9 cellular contexts compared by ENCODE assay signal in the genomic region with DNA sequence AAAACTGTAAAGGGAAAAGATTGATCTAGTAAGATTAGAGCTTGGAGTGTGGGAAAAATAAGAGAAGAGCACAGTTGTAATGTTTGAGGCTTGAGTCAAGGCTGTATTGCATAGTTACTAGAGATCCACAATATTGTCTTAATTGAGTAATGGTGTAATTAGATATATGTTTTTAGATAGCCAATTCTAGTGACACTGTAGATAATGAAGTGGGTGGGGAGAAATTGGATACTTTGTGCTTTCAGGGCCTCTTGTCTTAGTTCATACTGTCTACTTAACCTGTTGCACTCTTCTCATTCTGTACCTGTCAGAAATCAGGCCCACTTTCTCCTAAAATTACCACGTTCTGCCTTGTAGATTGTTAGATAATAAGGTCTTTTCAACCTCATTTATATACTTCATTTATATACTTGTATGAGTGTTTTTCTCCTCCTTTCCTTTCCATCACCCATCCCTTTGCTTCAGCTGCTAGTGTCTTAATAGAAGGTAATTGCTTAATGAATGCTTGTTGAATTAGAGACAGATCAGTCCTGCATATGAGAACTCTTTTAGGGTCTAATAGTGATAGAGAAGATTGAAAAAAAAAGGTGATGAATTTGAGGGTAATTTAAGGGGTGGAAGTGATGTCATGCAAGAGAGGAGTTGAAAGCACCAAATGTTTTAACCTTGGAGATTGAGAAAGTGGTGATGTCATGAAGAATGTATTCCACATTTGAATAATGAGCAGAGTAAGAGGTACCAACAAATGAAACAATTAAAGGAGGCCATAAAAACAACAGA. TPM values are rescaled to one million over a fixed set of nuclear protein-coding genes. Genes with fewer than 3 reads are reported as not detected.
DNase-seq lines count a peak whose midpoint lies in the region; ATAC-seq, FAIRE-seq and TF ChIP-seq lines count a peak whose summit lies in the region.
"Had no signal": no experiment of that assay in that cellular context is flagged by ENCODE, and none has a peak within 500 bp of the region (broad histone marks: within the 10 kb centered on the region; RNA-seq: fewer than 3 reads in every experiment).

No MANE protein-coding gene starts in this region.

- peaks cover 11% of the 10 kb centered on the region for H3K79me2 ChIP-seq in GM12878 (ENCODE audit: control insufficient read depth, insufficient read depth, low read length)

- 100% methylated on average over 1 of the region's 1 CpG for WGBS in GM12878 (ENCODE audit: insufficient coverage, insufficient replicate concordance, low lambda C conversion rate, missing lambda C conversion rate)

- H3K36me3 ChIP-seq in GM12878 (ENCODE audit: control insufficient read depth in 2 of 2, insufficient read depth in 2 of 2, low read length in 1 of 2) = no peaks in the 10 kb centered on the region

- no peak overlapping the region for H3K4me3 Mint-ChIP-seq in memory B cell

- H3K4me1 Mint-ChIP-seq in memory B cell = peaks cover 22% of the 10 kb centered on the region

- TF ChIP-seq RAD21 in GM12878 (IDR thresholded peaks at IDR 0.05; ENCODE audit: insufficient read depth, low read depth, low read length) = no peak

- no peak overlapping the region for H3K4me2 ChIP-seq in GM12878 (ENCODE audit: control insufficient read depth, insufficient read depth)

- H2AFZ ChIP-seq in GM12878 (ENCODE audit: control insufficient read depth, low read depth, low read length) = no peak overlapping the region

- H3K9me3 ChIP-seq in GM12878 (replicated peaks; ENCODE audit: control insufficient read depth, insufficient read depth, low read length) = no peaks in the 10 kb centered on the region

- in situ Hi-C loops in GM12878 (cut with MboI) = no loop called here

- TF ChIP-seq CTCF in GM12878 (IDR thresholded peaks at IDR 0.05 in 2 of 3, conservative IDR thresholded peaks at IDR 0.05 in 1 of 3; ENCODE audit: control insufficient read depth in 2 of 3, extremely low read depth in 1 of 3, insufficient read depth in 1 of 3, low read depth in 3 of 3, low read length in 3 of 3) (no peak), D721Med (IDR thresholded peaks at IDR 0.05; ENCODE audit: insufficient read depth, missing control alignments) (no peak)

- RAD21 ChIA-PET in GM12878 (lab: Charles Lee; ENCODE audit: unreplicated experiment) = no interaction called here

- ATAC-seq in HG03432 (IDR thresholded peaks at IDR 0.05; ENCODE audit: unreplicated experiment) (peak; percentile 41), GM12878 (peak; percentile 71), memory B cell (ENCODE audit: low read depth) (peak; percentile 56)

- no peak overlapping the region for H3K9ac ChIP-seq in GM12878 (ENCODE audit: control insufficient read depth, insufficient read depth, low read length)

- no peaks in the 10 kb centered on the region for H3K36me3 Mint-ChIP-seq in memory B cell

- DNase-seq in EL = peak; percentile 62
- DNase-seq in GM12878 (ENCODE audit: low read depth, low spot score) = no peak
- DNase-seq in memory B cell (ENCODE audit: low spot score in 2 of 2) = no peak
- DNase-seq in D721Med (ENCODE audit: insufficient read length, low spot score) = no peak
- no peak for DNase-seq in HuH-7 (ENCODE audit: low spot score)
- no peak for DNase-seq in SHP77 (lab: John Stamatoyannopoulos, UW)
- DNase-seq in cerebellum (ENCODE audit: low spot score) = no peak
- DNase-seq: NCI-H774 had no signal

- POLR2A ChIA-PET in GM12878 (lab: Charles Lee) = no interaction called here

- H3K4me1 ChIP-seq in GM12878 (ENCODE audit: control insufficient read depth, insufficient read depth, low read length) = peaks cover 3% of the 10 kb centered on the region; the same call in 1 of the 2 replicates

- no peak overlapping the region for H3K4me3 ChIP-seq in GM12878

- H3K9me3 Mint-ChIP-seq in memory B cell = no peaks in the 10 kb centered on the region

- SMC1A ChIA-PET in GM12878 (lab: Charles Lee; ENCODE audit: uncharacterized antibody, unreplicated experiment) = interaction anchor here (2.5 kb wide), 1 partner anchor 14 kb away, joined by 8 read pairs; no protein-coding TSS in a partner anchor

- H3K27ac Mint-ChIP-seq in memory B cell = no peak overlapping the region

- H3K27ac ChIP-seq in GM12878 (ENCODE audit: control insufficient read depth, insufficient read depth) = no peak overlapping the region

- no peaks in the 10 kb centered on the region for H3K27me3 Mint-ChIP-seq in memory B cell

- H4K20me1 ChIP-seq in GM12878 (ENCODE audit: control insufficient read depth, insufficient read depth) = no peaks in the 10 kb centered on the region

- no TSS peak for BruUV-seq in GM12878 (replicated peaks; lab: Mats Ljungman, UMichigan)

- CTCF ChIA-PET in GM12878 (lab: Yijun Ruan, JAX) = no interaction called here

- no peak for TF ChIP-seq POLR2A in GM12878 (IDR thresholded peaks at IDR 0.05; ENCODE audit: low read depth, low read length)

- no peak for TF ChIP-seq EP300 in GM12878 (IDR thresholded peaks at IDR 0.05; ENCODE audit: borderline replicate concordance in 1 of 2, control insufficient read depth in 1 of 2, low read depth in 2 of 2, low read length in 2 of 2)

- no peak for FAIRE-seq in GM12878 (lab: Jason Lieb, UNC)
- FAIRE-seq in D721Med (lab: Jason Lieb, UNC) = no peak

- intact Hi-C loops in GM12878 (cut with micrococcal nuclease; ENCODE audit: unreplicated experiment) = no loop called here

- no peaks in the 10 kb centered on the region for H3K27me3 ChIP-seq in GM12878 (replicated peaks in 1 of 2; ENCODE audit: control insufficient read depth in 2 of 2, insufficient read depth in 2 of 2, low read length in 1 of 2)

TF ChIP-seq in GM12878, 131 proteins besides CTCF, POLR2A, EP300 and RAD21 (continues in another document):
- TF ChIP-seq CREB1 (IDR thresholded peaks at IDR 0.05; ENCODE audit: low read depth) = peak; percentile 83
- no peak for TF ChIP-seq SREBF2 (IDR thresholded peaks at IDR 0.05; ENCODE audit: low read length)
- TF ChIP-seq CREM (IDR thresholded peaks at IDR 0.05; ENCODE audit: low read depth) = peak; percentile 50; the same call in 1 of the 2 replicates
- no peak for TF ChIP-seq MEF2B (IDR thresholded peaks at IDR 0.05; ENCODE audit: partially characterized antibody, poor library complexity, severe bottlenecking)
- peak; percentile 55 for TF ChIP-seq JUNB (IDR thresholded peaks at IDR 0.05)
- TF ChIP-seq GABPA (IDR thresholded peaks at IDR 0.05; ENCODE audit: low read depth) = peak; percentile 47
- TF ChIP-seq, protein P1, sequence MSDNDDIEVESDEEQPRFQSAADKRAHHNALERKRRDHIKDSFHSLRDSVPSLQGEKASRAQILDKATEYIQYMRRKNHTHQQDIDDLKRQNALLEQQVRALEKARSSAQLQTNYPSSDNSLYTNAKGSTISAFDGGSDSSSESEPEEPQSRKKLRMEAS (IDR thresholded peaks at IDR 0.05; ENCODE audit: low read depth, low read length) = no peak
- TF ChIP-seq, protein P2, sequence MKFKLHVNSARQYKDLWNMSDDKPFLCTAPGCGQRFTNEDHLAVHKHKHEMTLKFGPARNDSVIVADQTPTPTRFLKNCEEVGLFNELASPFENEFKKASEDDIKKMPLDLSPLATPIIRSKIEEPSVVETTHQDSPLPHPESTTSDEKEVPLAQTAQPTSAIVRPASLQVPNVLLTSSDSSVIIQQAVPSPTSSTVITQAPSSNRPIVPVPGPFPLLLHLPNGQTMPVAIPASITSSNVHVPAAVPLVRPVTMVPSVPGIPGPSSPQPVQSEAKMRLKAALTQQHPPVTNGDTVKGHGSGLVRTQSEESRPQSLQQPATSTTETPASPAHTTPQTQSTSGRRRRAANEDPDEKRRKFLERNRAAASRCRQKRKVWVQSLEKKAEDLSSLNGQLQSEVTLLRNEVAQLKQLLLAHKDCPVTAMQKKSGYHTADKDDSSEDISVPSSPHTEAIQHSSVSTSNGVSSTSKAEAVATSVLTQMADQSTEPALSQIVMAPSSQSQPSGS (IDR thresholded peaks at IDR 0.05; ENCODE audit: low read length) = peak; percentile 55
- peak; percentile 93 for TF ChIP-seq ATF7 (IDR thresholded peaks at IDR 0.05; ENCODE audit: low read depth)

RNA-seq across cellular contexts. Expression of a gene that starts 32.0 kb away (rescaled TPM):
- 36.3 and 42.4 TPM in 2 replicates for total RNA-seq in GM12878 (2013; cell fraction: nucleolus; rRNA removed)
- total RNA-seq in GM12878 (2014; rRNA removed) (10.8 and 13.9 TPM in 2 replicates), GM12878 (2014; rRNA removed; fragmentation: Illumina TruSeq; extraction: Trizol) (18.6 and 18.7 TPM in 2 replicates), GM12878 (2021) (16.9 and 17.4 TPM in 2 replicates), cerebellum (46.6 TPM)
- 8.2 TPM for polyA plus RNA-seq in GM12878 (2011; ENCODE audit: low read depth)
- polyA plus RNA-seq in GM12878 (2011; rRNA removed) (15.7 and 28.9 TPM in 2 replicates), GM12878 (2014; fragmentation: Illumina TruSeq; extraction: Trizol) (13.3 and 15.3 TPM in 2 replicates), GM12878 (2014; fragmentation: Nextera tagmentation; extraction: Ambion mirVana) (1 to 10 TPM; 3.0 to 4.1 TPM), GM12878 (2014; rRNA removed) (6.7 and 7.0 TPM in 2 replicates), GM12878 (2016; fragmentation: Nextera tagmentation; extraction: Ambion mirVana) (1 to 10 TPM; 3.5 to 7.2 TPM)
- 3.8 and 5.9 TPM in 2 replicates for polyA plus RNA-seq in GM12878 (2011; cell fraction: cytosol; rRNA removed)
- 9.5 and 12.6 TPM in 2 replicates for polyA plus RNA-seq in GM12878 (2011; cell fraction: nucleus; rRNA removed)
- 7.3 and 12.3 TPM in 2 replicates for polyA plus RNA-seq in GM12878 (2012)
- 17.2 and 30.1 TPM in 2 replicates for polyA minus RNA-seq in GM12878 (2011; rRNA and poly(A)+ RNA removed)
- 9.1 and 10.8 TPM in 2 replicates for polyA minus RNA-seq in GM12878 (2011; cell fraction: cytosol; rRNA and poly(A)+ RNA removed)
- polyA minus RNA-seq in GM12878 (2011; cell fraction: nucleus; rRNA and poly(A)+ RNA removed) = 10.5 and 12.6 TPM in 2 replicates
